Comparison of ENCODE assay signal across 25 cellular contexts in the genomic region with DNA sequence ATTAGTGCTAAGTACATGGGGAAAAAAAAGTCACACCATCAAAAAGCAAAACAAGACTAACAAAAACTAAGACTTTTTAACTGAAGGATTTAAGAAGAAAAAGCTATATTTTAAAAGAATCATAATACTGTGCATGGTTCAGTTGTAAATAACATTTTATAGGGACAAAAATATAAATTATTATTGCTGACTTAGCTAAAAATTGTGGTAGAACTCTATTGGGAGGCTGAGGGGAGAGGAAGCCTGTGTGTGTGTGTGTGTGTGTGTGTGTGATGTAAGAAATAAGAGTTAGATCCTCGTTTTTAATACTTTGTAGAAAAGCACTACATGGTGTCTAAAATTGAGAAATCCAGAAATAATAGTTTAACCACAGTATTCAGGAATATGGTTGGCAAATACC.
"Had no signal": no experiment of that assay in that cellular context is flagged by ENCODE, and none has a peak within 500 bp of the region (broad histone marks: within the 10 kb centered on the region; RNA-seq: fewer than 3 reads in every experiment).

No MANE protein-coding gene starts in this region.

- H3K27ac ChIP-seq: colonic mucosa, dorsolateral prefrontal cortex, epithelial cell of prostate, esophagus squamous epithelium, gastrocnemius medialis, heart right ventricle, left lung, lower lobe of right lung had no signal

- DNase-seq: colonic mucosa; cortex of kidney; dorsolateral prefrontal cortex; effector CD4-positive, alpha-beta T cell; effector memory CD4-positive, alpha-beta T cell; erythroblast; esophagus squamous epithelium; foreskin fibroblast; foreskin melanocyte; gastrocnemius medialis; glutamatergic neuron; head of caudate nucleus; heart right ventricle; hippocampal formation; left cardiac atrium; left lung; left ventricle myocardium superior; lower lobe of right lung; mesenchymal stem cell; mucosa of descending colon; naive B cell had no signal

- H3K9me3 ChIP-seq: colonic mucosa, esophagus squamous epithelium, gastrocnemius medialis, lower lobe of right lung, mucosa of descending colon had no signal

- H3K27me3 ChIP-seq: colonic mucosa, dorsolateral prefrontal cortex, esophagus squamous epithelium, gastrocnemius medialis, heart right ventricle, left lung had no signal

- H3K4me1 ChIP-seq: colonic mucosa, esophagus squamous epithelium, gastrocnemius medialis, heart right ventricle, left lung, lower lobe of right lung had no signal

- ATAC-seq: esophagus mucosa, gastrocnemius medialis, heart right ventricle, left cardiac atrium, left lung, left ventricle myocardium superior, lower lobe of right lung, mucosa of descending colon had no signal

- H3K36me3 ChIP-seq: colonic mucosa, esophagus squamous epithelium, gastrocnemius medialis, heart right ventricle, left lung, lower lobe of right lung had no signal

- FAIRE-seq: islet of Langerhans, keratinocyte had no signal

- H3K4me3 ChIP-seq: colonic mucosa, dorsolateral prefrontal cortex, esophagus squamous epithelium, gastrocnemius medialis, heart right ventricle, left lung, lower lobe of right lung, mucosa of descending colon had no signal
